In genomic region chr13:48574036-48574796, GRCh38 we compare ENCODE assay signal across 17 cellular contexts. TPM values are rescaled to one million over a fixed set of nuclear protein-coding genes. Genes with fewer than 3 reads are reported as not detected.
DNase-seq lines count a peak whose midpoint lies in the region; ATAC-seq, FAIRE-seq and TF ChIP-seq lines count a peak whose summit lies in the region.
"Had no signal": no experiment of that assay in that cellular context is flagged by ENCODE, and none has a peak within 500 bp of the region (broad histone marks: within the 10 kb centered on the region; RNA-seq: fewer than 3 reads in every experiment).

No MANE protein-coding gene starts in this region.

- H3K27me3 ChIP-seq in bronchial epithelial cell (ENCODE audit: control insufficient read depth, insufficient read depth, low read length) = no peaks in the 10 kb centered on the region
- H3K27me3 ChIP-seq in GM23338 (ENCODE audit: insufficient read depth) = no peaks in the 10 kb centered on the region
- no peaks in the 10 kb centered on the region for H3K27me3 ChIP-seq in ascending aorta
- H3K27me3 ChIP-seq: breast epithelium, gastroesophageal sphincter had no signal

- H3K36me3 ChIP-seq in HEK293 (ENCODE audit: control insufficient read depth in 2 of 2, insufficient read depth in 1 of 2, low read length in 2 of 2) (no peaks in the 10 kb centered on the region), bronchial epithelial cell (ENCODE audit: control insufficient read depth, insufficient read depth, low read length) (no peaks in the 10 kb centered on the region), GM23338 (ENCODE audit: insufficient read depth) (no peaks in the 10 kb centered on the region), ascending aorta (no peaks in the 10 kb centered on the region)
- H3K36me3 ChIP-seq: breast epithelium, gastroesophageal sphincter had no signal

- peak overlapping the region; percentile 89 to 96 (median 94) for H3K27ac Mint-ChIP-seq in CD14-positive monocyte
- H3K27ac Mint-ChIP-seq in natural killer cell = peak overlapping the region; percentile 32 to 65
- no peak overlapping the region for H3K27ac Mint-ChIP-seq in GM23338
- H3K27ac Mint-ChIP-seq: activated naive CD4-positive, alpha-beta T cell treated with anti-CD3 and anti-CD28 coated beads, Interleukin-2, amount 10 ng/mL, durations not matched to agents 7 days and 5 days had no signal

- H3K4me1 ChIP-seq in HEK293 (ENCODE audit: control insufficient read depth, insufficient read depth, low read length) = no peaks in the 10 kb centered on the region
- no peaks in the 10 kb centered on the region for H3K4me1 ChIP-seq in GM23338 (ENCODE audit: insufficient read depth)
- H3K4me1 ChIP-seq in ascending aorta = peaks cover 3 to 13% of the 10 kb centered on the region in 2 donors

- no peaks in the 10 kb centered on the region for H3K79me2 ChIP-seq in GM23338 (replicated peaks; ENCODE audit: insufficient read depth)

- POLR2A ChIA-PET in HEK293 (lab: Yijun Ruan, JAX) = no interaction called here

- CTCF ChIA-PET in HEK293 (lab: Yijun Ruan, JAX) = no interaction called here

- peaks cover 91% of the 10 kb centered on the region for H3K4me1 Mint-ChIP-seq in CD14-positive monocyte
- H3K4me1 Mint-ChIP-seq in natural killer cell = peaks cover 35 to 57% of the 10 kb centered on the region in 2 donors
- H3K4me1 Mint-ChIP-seq in GM23338 = peaks cover 3% of the 10 kb centered on the region; the same call in 1 of the 3 replicates

- no peaks in the 10 kb centered on the region for H3F3A ChIP-seq in GM23338 (replicated peaks; ENCODE audit: low read depth)

- H4K20me1 ChIP-seq in GM23338 (replicated peaks; ENCODE audit: insufficient read depth) = no peaks in the 10 kb centered on the region

- peak; percentile 7 for FAIRE-seq in bronchial epithelial cell (lab: Jason Lieb, UNC)

- H3K4me3 Mint-ChIP-seq in CD14-positive monocyte = no peak overlapping the region
- no peak overlapping the region for H3K4me3 Mint-ChIP-seq in natural killer cell
- no peak overlapping the region for H3K4me3 Mint-ChIP-seq in GM23338
- H3K4me3 Mint-ChIP-seq: activated naive CD4-positive, alpha-beta T cell treated with anti-CD3 and anti-CD28 coated beads, Interleukin-2, amount 10 ng/mL, durations not matched to agents 7 days and 5 days had no signal

- TF ChIP-seq CTCF in CD14-positive monocyte (IDR thresholded peaks at IDR 0.05) (no peak), HEK293 (tag by site-specific recombination; IDR thresholded peaks at IDR 0.05) (no peak), bronchial epithelial cell (IDR thresholded peaks at IDR 0.05; ENCODE audit: insufficient read depth, low read length, severe bottlenecking) (no peak), natural killer cell (IDR thresholded peaks at IDR 0.05) (no peak), GM23338 (conservative IDR thresholded peaks at IDR 0.05; ENCODE audit: low read depth in 2 of 2) (no peak), ascending aorta (IDR thresholded peaks at IDR 0.05) (no peak)

- H3K9me3 ChIP-seq in HEK293 (ENCODE audit: control insufficient read depth, insufficient read depth, low read depth, low read length) (no peaks in the 10 kb centered on the region), ascending aorta (no peaks in the 10 kb centered on the region)
- H3K9me3 ChIP-seq: breast epithelium, gastroesophageal sphincter, SK-N-SH had no signal

- H3K9me3 Mint-ChIP-seq in CD14-positive monocyte (peaks cover 0 to 3% (median 0%) of the 10 kb centered on the region in 7 donors), natural killer cell (no peaks in the 10 kb centered on the region), GM23338 (no peaks in the 10 kb centered on the region)

- 0 out of 2 replicates have a peak, but pooled peaks cover 3% of the 10 kb centered on the region for H3K9me2 ChIP-seq in GM23338 (ENCODE audit: insufficient read depth)
- H3K9me2 ChIP-seq: SK-N-SH had no signal

- ATAC-seq in natural killer cell = no peak
- ATAC-seq in GM23338 = no peak
- ATAC-seq: gastroesophageal sphincter had no signal

- no peaks in the 10 kb centered on the region for H3K27me3 Mint-ChIP-seq in CD14-positive monocyte (ENCODE audit: low read depth in 3 of 3)
- H3K27me3 Mint-ChIP-seq in natural killer cell (ENCODE audit: low read depth in 2 of 2) = peaks cover 6% of the 10 kb centered on the region in 2 donors
- no peaks in the 10 kb centered on the region for H3K27me3 Mint-ChIP-seq in GM23338 (ENCODE audit: insufficient read depth, low read depth, poor library complexity)

- no peak overlapping the region for H3K27ac ChIP-seq in HEK293 (ENCODE audit: extremely low read depth, low read depth, low read length)
- H3K27ac ChIP-seq in GM23338 (ENCODE audit: low read depth) = no peak overlapping the region
- no peak overlapping the region for H3K27ac ChIP-seq in ascending aorta
- H3K27ac ChIP-seq: breast epithelium had no signal

- no peak overlapping the region for H3K4me2 ChIP-seq in GM23338
- H3K4me2 ChIP-seq: SK-N-SH had no signal

- DNase-seq in CD14-positive monocyte (ENCODE audit: low spot score) (no peak), bronchial epithelial cell (ENCODE audit: low read depth) (peak; percentile 70), natural killer cell (no peak), NCI-H1417 treated with DMSO at 0.1 percent for 48 hours (lab: John Stamatoyannopoulos, UW) (no peak), GM23338 (ENCODE audit: low spot score) (no peak), ascending aorta (ENCODE audit: low spot score in 2 of 2) (no peak), T-helper 9 cell (no peak)
- DNase-seq: activated naive CD4-positive, alpha-beta T cell treated with anti-CD3 and anti-CD28 coated beads, Interleukin-2, amount 10 ng/mL, durations not matched to agents 7 days and 5 days; AML-193; NCI-H2107; NCI-H82; posterior cingulate gyrus; SK-N-SH; stimulated activated CD4-positive, alpha-beta T cell treated with anti-CD3 and anti-CD28 coated beads, Interleukin-12 subunit alpha, Interleukin-12 subunit beta, amount 100 ng/mL, for 4 hours had no signal

- H2AFZ ChIP-seq in GM23338 = no peak overlapping the region

- H3K36me3 Mint-ChIP-seq in CD14-positive monocyte (peaks cover 7 to 10% of the 10 kb centered on the region in 2 donors), natural killer cell (no peaks in the 10 kb centered on the region), GM23338 (ENCODE audit: low read depth) (no peaks in the 10 kb centered on the region)

- intact Hi-C loops in CD14-positive monocyte (cut with micrococcal nuclease) = loop anchor here (5.0 to 10.0 kb wide), 3 partner anchors 82 to 429 kb away; no protein-coding TSS in a partner anchor
- intact Hi-C loops in natural killer cell (cut with micrococcal nuclease) = no loop called here
- intact Hi-C loops in ascending aorta (cut with DNase I) = no loop called here

- H3K4me3 ChIP-seq in HEK293 (ENCODE audit: low read depth, low read length) (no peak overlapping the region), bronchial epithelial cell (ENCODE audit: low read depth, low read length) (no peak overlapping the region), GM23338 (no peak overlapping the region), ascending aorta (no peak overlapping the region)
- H3K4me3 ChIP-seq: breast epithelium, gastroesophageal sphincter had no signal

TF ChIP-seq in HEK293, 187 proteins besides CTCF, POLR2A, EP300 and RAD21:
- TF ChIP-seq ZNF530 (tag by site-specific recombination; IDR thresholded peaks at IDR 0.05; ENCODE audit: low read depth) = no peak
- peak; percentile 79 for TF ChIP-seq ZNF157 (tag by site-specific recombination; IDR thresholded peaks at IDR 0.05)
- no peak for TF ChIP-seq ZNF266 (tag by site-specific recombination; IDR thresholded peaks at IDR 0.05; ENCODE audit: low read depth)

TF ChIP-seq in GM23338, 12 proteins besides CTCF, POLR2A, EP300 and RAD21 (continues in another document):
- no peak for TF ChIP-seq EZH2 (IDR thresholded peaks at IDR 0.05; ENCODE audit: low read depth, unreplicated experiment)
- TF ChIP-seq EZH2phosphoT487 (IDR thresholded peaks at IDR 0.05; ENCODE audit: unreplicated experiment) = no peak
- no peak for TF ChIP-seq CREB1 (CRISPR knock-in tag; IDR thresholded peaks at IDR 0.05; ENCODE audit: low read depth)
- no peak for TF ChIP-seq ZNF114 (CRISPR knock-in tag; IDR thresholded peaks at IDR 0.05)
- TF ChIP-seq REST (IDR thresholded peaks at IDR 0.05; ENCODE audit: unreplicated experiment) = no peak
- TF ChIP-seq STAT1 (IDR thresholded peaks at IDR 0.05; ENCODE audit: unreplicated experiment) = no peak

RNA-seq across cellular contexts. Expression of gene RCBTB2, which starts 41.3 kb away (rescaled TPM):
- polyA plus RNA-seq in CD14-positive monocyte = 100 to 1,000 TPM in 1 of 2 donors, 10 to 100 TPM in 1; 64.4 to 100 TPM
- total RNA-seq in bronchial epithelial cell = 1.8 and 4.7 TPM in 2 replicates
- 10 to 100 TPM; 21.9 to 27.1 (median 24.2) TPM for total RNA-seq in natural killer cell
- 15.3 and 20.8 TPM in 2 replicates for total RNA-seq in GM23338 (2014; rRNA removed; shearing (Covaris generic))
- 8.1 TPM in 2 replicates for polyA plus RNA-seq in GM23338 (2016; fragmentation: Nextera tagmentation; extraction: Ambion mirVana)
- total RNA-seq in ascending aorta = 1.8 TPM

Comparison
In these comparisons a context has a peak if more than half of its experiments do, and no peak if none do; other contexts are left out.
1. intact Hi-C loops: an anchor here in CD14-positive monocyte (5.0 to 10.0 kb wide); none called in natural killer cell and ascending aorta.